Comparison of ENCODE assay signal across 27 cellular contexts in the genomic region with DNA sequence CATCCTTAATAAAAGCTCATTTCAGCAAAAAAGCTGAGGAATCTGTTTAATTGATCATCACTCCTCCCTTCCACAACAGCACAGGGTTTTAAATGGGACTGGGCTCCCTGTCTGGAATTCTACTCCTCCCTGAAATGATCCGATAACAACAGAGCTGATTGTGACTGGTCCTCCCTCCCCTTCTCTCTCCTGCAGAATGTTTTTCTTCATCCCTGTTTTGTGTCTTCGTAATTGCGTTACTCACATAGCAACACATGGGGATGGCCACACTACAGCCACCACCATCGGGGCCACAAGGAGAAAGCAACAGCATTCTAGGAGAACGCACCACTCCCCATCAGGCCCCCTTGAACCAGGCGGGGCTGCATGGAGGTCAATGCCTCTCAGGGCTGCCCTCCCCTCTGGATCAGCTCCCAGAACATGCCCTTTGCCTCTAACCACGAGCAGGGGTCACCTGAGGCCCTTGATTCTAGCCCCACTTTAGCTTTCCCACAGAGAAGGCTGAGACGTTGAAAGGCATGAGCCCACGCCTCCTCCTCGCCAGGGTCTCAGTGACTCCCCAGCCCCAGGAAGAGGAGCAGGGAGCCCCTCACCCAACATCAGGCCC.
"Had no signal": no experiment of that assay in that cellular context is flagged by ENCODE, and none has a peak within 500 bp of the region (broad histone marks: within the 10 kb centered on the region; RNA-seq: fewer than 3 reads in every experiment).

No MANE protein-coding gene starts in this region.

- H3K9me3 ChIP-seq: body of pancreas, colonic mucosa, esophagus squamous epithelium, mucosa of descending colon, pancreas, prostate gland, spleen, transverse colon had no signal

- H3K27ac ChIP-seq: body of pancreas, colonic mucosa, epithelial cell of prostate, hepatocyte, pancreas, prostate gland, spleen, transverse colon had no signal

- H3K4me3 ChIP-seq: body of pancreas, colonic mucosa, esophagus squamous epithelium, hepatocyte, lung, mucosa of descending colon, pancreas, prostate gland, spleen, transverse colon had no signal

- ATAC-seq: activated CD8-positive, alpha-beta memory T cell treated with anti-CD3 and anti-CD28 coated beads, Interleukin-2, amount 10 ng/mL, durations not matched to agents 7 days and 5 days; body of pancreas; mucosa of descending colon; natural killer cell treated with Interleukin-12 subunit alpha and Interleukin-12 subunit beta and Interleukin-15 and Interleukin-18, amount 100 ng/mL, for 72 hours; pancreas; WTC11 had no signal

- H3K79me2 ChIP-seq: hepatocyte had no signal

- H3K27me3 ChIP-seq: body of pancreas, colonic mucosa, esophagus squamous epithelium, hepatocyte, pancreas, transverse colon had no signal

- DNase-seq: activated CD4-positive, alpha-beta memory T cell treated with anti-CD3 and anti-CD28 coated beads, Interleukin-2, amount 10 ng/mL, durations not matched to agents 7 days and 5 days; activated CD4-positive, alpha-beta T cell treated with anti-CD3 and anti-CD28 coated beads for 1 hour; activated CD4-positive, alpha-beta T cell treated with anti-CD3 and anti-CD28 coated beads, Interleukin-2, amount 10 ng/mL, durations not matched to agents 7 days and 5 days; activated CD8-positive, alpha-beta memory T cell treated with anti-CD3 and anti-CD28 coated beads, Interleukin-2, amount 10 ng/mL, durations not matched to agents 7 days and 5 days; activated T-cell treated with anti-CD3 and anti-CD28 coated beads, Interleukin-2, amount 50 U/mL, for 48 hours; body of pancreas; cerebellar nuclear complex; colonic mucosa; effector CD8-positive, alpha-beta T cell; esophagus squamous epithelium; foreskin melanocyte; left cardiac atrium; mucosa of descending colon; nucleus accumbens; pancreas; stimulated activated naive CD4-positive, alpha-beta T cell; T-helper 2 cell; transverse colon had no signal

- H3K27ac Mint-ChIP-seq: activated CD4-positive, alpha-beta memory T cell treated with anti-CD3 and anti-CD28 coated beads, Interleukin-2, amount 10 ng/mL, durations not matched to agents 7 days and 5 days; activated CD8-positive, alpha-beta memory T cell treated with anti-CD3 and anti-CD28 coated beads, Interleukin-2, amount 10 ng/mL, durations not matched to agents 7 days and 5 days; activated naive CD4-positive, alpha-beta T cell treated with anti-CD3 and anti-CD28 coated beads, Interleukin-2, amount 50 U/mL, for 24 hours; activated T-helper 2 cell treated with anti-CD3 and anti-CD28 coated beads, Interferon-gamma antibody, Interleukin-2, Interleukin-4, amounts not matched to agents 10 μg/mL and 5 μg/mL and 100 μg/mL, durations not matched to agents 14 hours and 24 hours and 36 hours; WTC11 had no signal

- H2AFZ ChIP-seq: hepatocyte had no signal

- H3K36me3 ChIP-seq: colonic mucosa, esophagus squamous epithelium, pancreas, prostate gland, spleen, transverse colon had no signal

- H3K4me1 ChIP-seq: body of pancreas, colonic mucosa, pancreas, prostate gland, transverse colon had no signal

- H3K4me2 ChIP-seq: hepatocyte had no signal

- H3K27me3 Mint-ChIP-seq: activated naive CD4-positive, alpha-beta T cell treated with anti-CD3 and anti-CD28 coated beads, Interleukin-2, amount 50 U/mL, for 24 hours; natural killer cell treated with Interleukin-12 subunit alpha and Interleukin-12 subunit beta and Interleukin-15 and Interleukin-18, amount 100 ng/mL, for 72 hours had no signal

- H3K4me3 Mint-ChIP-seq: activated CD4-positive, alpha-beta memory T cell treated with anti-CD3 and anti-CD28 coated beads, Interleukin-2, amount 10 ng/mL, durations not matched to agents 7 days and 5 days; activated CD4-positive, alpha-beta T cell treated with anti-CD3 and anti-CD28 coated beads, Interleukin-2, amount 10 ng/mL, durations not matched to agents 7 days and 5 days; activated CD8-positive, alpha-beta memory T cell treated with anti-CD3 and anti-CD28 coated beads, Interleukin-2, amount 10 ng/mL, durations not matched to agents 7 days and 5 days; activated naive CD4-positive, alpha-beta T cell treated with anti-CD3 and anti-CD28 coated beads, Interleukin-2, amount 50 U/mL, for 24 hours; natural killer cell treated with Interleukin-12 subunit alpha and Interleukin-12 subunit beta and Interleukin-15 and Interleukin-18, amount 100 ng/mL, for 72 hours; WTC11 had no signal
